ENCODE assay signal across 20 cellular contexts in the genomic region with DNA sequence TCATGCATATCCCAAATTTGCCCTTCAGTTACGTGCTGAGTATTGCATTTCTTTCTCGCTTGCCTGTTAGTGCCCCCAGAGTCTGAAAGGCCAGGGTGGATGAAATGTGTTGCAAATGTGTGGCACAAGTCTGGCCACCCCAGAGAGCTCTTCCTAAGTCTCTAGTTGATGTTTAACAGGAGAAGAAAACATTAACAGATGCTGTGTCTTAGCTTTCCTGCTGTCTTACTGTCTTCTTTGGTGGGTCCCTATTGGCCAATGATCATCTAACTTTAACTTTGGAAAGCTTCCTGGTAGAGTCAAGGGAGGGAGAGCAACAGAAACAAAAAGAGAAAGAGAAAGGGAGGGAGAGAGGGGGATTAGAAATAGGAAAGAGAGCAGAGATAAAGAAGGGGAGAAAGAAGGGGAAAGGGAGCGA.
A peak's percentile ranks its signal among the peaks of the same experiment; 100 is the strongest.
DNase-seq lines count a peak whose midpoint lies in the region; ATAC-seq, FAIRE-seq and TF ChIP-seq lines count a peak whose summit lies in the region.
"Had no signal": no experiment of that assay in that cellular context is flagged by ENCODE, and none has a peak within 500 bp of the region (broad histone marks: within the 10 kb centered on the region; RNA-seq: fewer than 3 reads in every experiment).

No MANE protein-coding gene starts in this region.

- H3K4me3 ChIP-seq in GM12878: no peak overlapping the region
- no peak overlapping the region for H3K4me3 ChIP-seq in mesendoderm (ENCODE audit: low read length)
- H3K4me3 ChIP-seq in heart right ventricle: no peak overlapping the region
- H3K4me3 ChIP-seq: right lobe of liver, thyroid gland had no signal

- SMC1A ChIA-PET in GM12878 (lab: Charles Lee; ENCODE audit: uncharacterized antibody, unreplicated experiment): interaction anchor here (0.7 to 2.3 kb wide), 12 partner anchors 11 to 230 kb away, joined by 3 to 10 read pairs (median 3); a partner anchor contains a TSS

- no peak overlapping the region for H2AFZ ChIP-seq in GM12878 (ENCODE audit: control insufficient read depth, low read depth, low read length)

- in situ Hi-C loops in Caki2 (cut with HindIII; ENCODE audit: low pct_unique_long_range_greater_than_20kb, low sequenced_read_pairs) (no loop called here), GM12878 (cut with MboI) (loop anchor here (5.0 kb wide), 1 partner anchor 235 kb away; no protein-coding TSS in a partner anchor)

- RAD21 ChIA-PET in GM12878 (lab: Charles Lee; ENCODE audit: unreplicated experiment): interaction anchor here (0.6 to 2.5 kb wide), 8 partner anchors 10 to 249 kb away, joined by 3 to 17 read pairs (median 4); a partner anchor contains a TSS

- H2BK120ac ChIP-seq in mesendoderm (ENCODE audit: low read depth, low read length): no peak overlapping the region

- no peak overlapping the region for H4K8ac ChIP-seq in mesendoderm (ENCODE audit: low read depth, low read length)

- no peak overlapping the region for H2AK5ac ChIP-seq in mesendoderm (ENCODE audit: low read length)

- no peaks in the 10 kb centered on the region for H3K79me1 ChIP-seq in mesendoderm (ENCODE audit: low read length)

- H4K5ac ChIP-seq in mesendoderm (ENCODE audit: low read length): no peak overlapping the region

- ATAC-seq in HG03432 (IDR thresholded peaks at IDR 0.05; ENCODE audit: unreplicated experiment) (peak; percentile 68), GM12878 (peak; percentile 50), heart right ventricle (no peak)
- ATAC-seq: left ventricle myocardium superior; naive thymus-derived CD8-positive, alpha-beta T cell had no signal

- no peaks in the 10 kb centered on the region for H3K36me3 ChIP-seq in GM12878 (ENCODE audit: control insufficient read depth in 2 of 2, insufficient read depth in 2 of 2, low read length in 1 of 2)
- H3K36me3 ChIP-seq in mesendoderm (ENCODE audit: control insufficient read depth, insufficient read depth, low read length): no peaks in the 10 kb centered on the region
- no peaks in the 10 kb centered on the region for H3K36me3 ChIP-seq in heart right ventricle
- H3K36me3 ChIP-seq: right lobe of liver, thyroid gland had no signal

- no peak overlapping the region for H3K18ac ChIP-seq in mesendoderm (ENCODE audit: low read length)

- TF ChIP-seq POLR2A in GM12878 (IDR thresholded peaks at IDR 0.05; ENCODE audit: low read depth, low read length): no peak

- H3K9me3 ChIP-seq in GM12878 (replicated peaks; ENCODE audit: control insufficient read depth, insufficient read depth, low read length) (no peaks in the 10 kb centered on the region), heart right ventricle (no peaks in the 10 kb centered on the region)
- H3K9me3 ChIP-seq: right lobe of liver, thyroid gland had no signal

- H3K23ac ChIP-seq in mesendoderm (ENCODE audit: low read length): no peak overlapping the region

- CTCF ChIA-PET in GM12878 (lab: Yijun Ruan, JAX): interaction anchor here (0.7 to 1.9 kb wide), 7 partner anchors 11 to 230 kb away, joined by 3 to 10 read pairs (median 3); no protein-coding TSS in a partner anchor

- H3K56ac ChIP-seq in mesendoderm (ENCODE audit: low read length): peak overlapping the region; percentile 3

- H3K4me2 ChIP-seq in GM12878 (ENCODE audit: control insufficient read depth, insufficient read depth): no peak overlapping the region
- H3K4me2 ChIP-seq in mesendoderm (ENCODE audit: low read length): no peak overlapping the region

- H3K4me1 ChIP-seq in GM12878 (ENCODE audit: control insufficient read depth, insufficient read depth, low read length): no peaks in the 10 kb centered on the region
- H3K4me1 ChIP-seq in mesendoderm (ENCODE audit: control insufficient read depth, low read depth, low read length): no peaks in the 10 kb centered on the region
- peaks cover 0 to 10% (median 0%) of the 10 kb centered on the region in 9 donors for H3K4me1 ChIP-seq in heart right ventricle
- H3K4me1 ChIP-seq: right lobe of liver, thyroid gland had no signal

- POLR2A ChIA-PET in GM12878 (lab: Charles Lee): interaction anchor here (1.1 kb wide), 1 partner anchor 77 kb away, joined by 3 read pairs; a partner anchor contains a TSS

- no peak for FAIRE-seq in GM12878 (lab: Jason Lieb, UNC)
- FAIRE-seq: astrocyte, GM19239 had no signal

- intact Hi-C loops in GM12878 (cut with micrococcal nuclease; ENCODE audit: unreplicated experiment): loop anchor here (5.0 kb wide), 2 partner anchors 80 to 100 kb away; no protein-coding TSS in a partner anchor
- intact Hi-C loops in heart right ventricle (cut with DNase I): loop anchor here in 1 of 10 donors (10.0 kb wide), 1 partner anchor 183 kb away; no protein-coding TSS in a partner anchor

- H3K27me3 ChIP-seq in GM12878 (replicated peaks in 1 of 2; ENCODE audit: control insufficient read depth in 2 of 2, insufficient read depth in 2 of 2, low read length in 1 of 2): no peaks in the 10 kb centered on the region
- no peaks in the 10 kb centered on the region for H3K27me3 ChIP-seq in mesendoderm (ENCODE audit: insufficient read depth, low read length, poor library complexity)
- H3K27me3 ChIP-seq in heart right ventricle: no peaks in the 10 kb centered on the region
- H3K27me3 ChIP-seq: right lobe of liver, thyroid gland had no signal

- no peaks in the 10 kb centered on the region for H4K20me1 ChIP-seq in GM12878 (ENCODE audit: control insufficient read depth, insufficient read depth)

- 72% methylated on average over 3 of the region's 3 CpGs for WGBS in GM12878 (ENCODE audit: insufficient coverage, insufficient replicate concordance, low lambda C conversion rate, missing lambda C conversion rate)
- WGBS in mesendoderm (ENCODE audit: extremely low coverage, insufficient coverage, low lambda C conversion rate): no CpG with 5 or more reads among the region's 3 CpGs
- 79 to 81% methylated on average over 3 of the region's 3 CpGs for WGBS in heart right ventricle, 2 donors

- H3K4ac ChIP-seq in mesendoderm (ENCODE audit: low read depth, low read length): peak overlapping the region; percentile 59

- peak overlapping the region; percentile 8 for H2BK15ac ChIP-seq in mesendoderm (replicated peaks; ENCODE audit: low read depth)

- no peak for TF ChIP-seq EP300 in GM12878 (IDR thresholded peaks at IDR 0.05; ENCODE audit: borderline replicate concordance in 1 of 2, control insufficient read depth in 1 of 2, low read depth in 2 of 2, low read length in 2 of 2)

- no TSS peak for BruUV-seq in GM12878 (replicated peaks; lab: Mats Ljungman, UMichigan)

- H3K9ac ChIP-seq in GM12878 (ENCODE audit: control insufficient read depth, insufficient read depth, low read length) (no peak overlapping the region), mesendoderm (ENCODE audit: low read length) (no peak overlapping the region)

- DNase-seq in Caki2 (ENCODE audit: low read depth) (peak; percentile 98), GM12878 (ENCODE audit: low read depth, low spot score) (no peak), mesendoderm (peak; percentile 46), NCI-H446 treated with DMSO at 0.1 percent for 48 hours (lab: John Stamatoyannopoulos, UW) (no peak), UCSD-AML1 (lab: John Stamatoyannopoulos, UW; ENCODE audit: unreplicated experiment) (no peak), heart right ventricle (no peak), SHP77 (lab: John Stamatoyannopoulos, UW) (no peak)
- DNase-seq: activated B cell treated with CpG ODN at 0.5 μM for 24 hours; activated gamma-delta T cell treated with Interleukin-2 at 50 U/mL for 16 hours; hippocampal formation; KBM-7; left ventricle myocardium superior; naive thymus-derived CD8-positive, alpha-beta T cell; NCI-H446; right lobe of liver; stimulated activated CD4-positive, alpha-beta T cell treated with anti-CD3 and anti-CD28 coated beads, Interleukin-2, amount 100 ng/mL, for 48 hours; thyroid gland had no signal

- H3K79me2 ChIP-seq in GM12878 (ENCODE audit: control insufficient read depth, insufficient read depth, low read length): no peaks in the 10 kb centered on the region
- H3K79me2 ChIP-seq in mesendoderm (ENCODE audit: control insufficient read depth, insufficient read depth, low read length): no peaks in the 10 kb centered on the region

- H2BK5ac ChIP-seq in mesendoderm (ENCODE audit: low read length): no peak overlapping the region

- no peak for TF ChIP-seq CTCF in GM12878 (IDR thresholded peaks at IDR 0.05 in 2 of 3, conservative IDR thresholded peaks at IDR 0.05 in 1 of 3; ENCODE audit: control insufficient read depth in 2 of 3, extremely low read depth in 1 of 3, insufficient read depth in 1 of 3, low read depth in 3 of 3, low read length in 3 of 3)
- no peak for TF ChIP-seq CTCF in heart right ventricle (IDR thresholded peaks at IDR 0.05)

- no peak for TF ChIP-seq RAD21 in GM12878 (IDR thresholded peaks at IDR 0.05; ENCODE audit: insufficient read depth, low read depth, low read length)

- H3K27ac ChIP-seq in GM12878 (ENCODE audit: control insufficient read depth, insufficient read depth) (no peak overlapping the region), mesendoderm (ENCODE audit: low read depth, low read length) (no peak overlapping the region), heart right ventricle (no peak overlapping the region)
- H3K27ac ChIP-seq: right lobe of liver, thyroid gland had no signal

TF ChIP-seq in GM12878, 131 proteins besides CTCF, POLR2A, EP300 and RAD21:
- TF ChIP-seq SP1 (IDR thresholded peaks at IDR 0.05; ENCODE audit: low read depth, low read length) (no peak), ZNF622 (IDR thresholded peaks at IDR 0.05) (no peak), GABPA (IDR thresholded peaks at IDR 0.05; ENCODE audit: low read depth) (no peak), SMAD1 (IDR thresholded peaks at IDR 0.05; ENCODE audit: low read depth, partially characterized antibody) (no peak), EED (IDR thresholded peaks at IDR 0.05; ENCODE audit: low read depth) (0 out of 2 replicates have a peak, but pooled peaks have one; percentile 27), SMAD5 (IDR thresholded peaks at IDR 0.05; ENCODE audit: low read depth) (no peak), IKZF2 (IDR thresholded peaks at IDR 0.05) (peak in 1 of 2 experiments; percentile 12; a peak in 1 of 4 replicates)
- TF ChIP-seq, protein P1, sequence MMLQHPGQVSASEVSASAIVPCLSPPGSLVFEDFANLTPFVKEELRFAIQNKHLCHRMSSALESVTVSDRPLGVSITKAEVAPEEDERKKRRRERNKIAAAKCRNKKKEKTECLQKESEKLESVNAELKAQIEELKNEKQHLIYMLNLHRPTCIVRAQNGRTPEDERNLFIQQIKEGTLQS (IDR thresholded peaks at IDR 0.05; ENCODE audit: borderline replicate concordance, extremely low read depth, low read depth, low read length): no peak

Comparison
In these comparisons a context has a peak if more than half of its experiments do, and no peak if none do; other contexts are left out.
1. DNase-seq: peak in Caki2 (single experiment) and mesendoderm (single experiment); none in GM12878 (single experiment), NCI-H446 treated with DMSO at 0.1 percent for 48 hours (single experiment), UCSD-AML1 (single experiment), heart right ventricle (0 of 2) and SHP77 (0 of 2).
2. ATAC-seq: peak in HG03432 (single experiment) and GM12878 (single experiment); none in heart right ventricle (0 of 8).